ENCODE assay signal across 8 cellular contexts in the genomic region with DNA sequence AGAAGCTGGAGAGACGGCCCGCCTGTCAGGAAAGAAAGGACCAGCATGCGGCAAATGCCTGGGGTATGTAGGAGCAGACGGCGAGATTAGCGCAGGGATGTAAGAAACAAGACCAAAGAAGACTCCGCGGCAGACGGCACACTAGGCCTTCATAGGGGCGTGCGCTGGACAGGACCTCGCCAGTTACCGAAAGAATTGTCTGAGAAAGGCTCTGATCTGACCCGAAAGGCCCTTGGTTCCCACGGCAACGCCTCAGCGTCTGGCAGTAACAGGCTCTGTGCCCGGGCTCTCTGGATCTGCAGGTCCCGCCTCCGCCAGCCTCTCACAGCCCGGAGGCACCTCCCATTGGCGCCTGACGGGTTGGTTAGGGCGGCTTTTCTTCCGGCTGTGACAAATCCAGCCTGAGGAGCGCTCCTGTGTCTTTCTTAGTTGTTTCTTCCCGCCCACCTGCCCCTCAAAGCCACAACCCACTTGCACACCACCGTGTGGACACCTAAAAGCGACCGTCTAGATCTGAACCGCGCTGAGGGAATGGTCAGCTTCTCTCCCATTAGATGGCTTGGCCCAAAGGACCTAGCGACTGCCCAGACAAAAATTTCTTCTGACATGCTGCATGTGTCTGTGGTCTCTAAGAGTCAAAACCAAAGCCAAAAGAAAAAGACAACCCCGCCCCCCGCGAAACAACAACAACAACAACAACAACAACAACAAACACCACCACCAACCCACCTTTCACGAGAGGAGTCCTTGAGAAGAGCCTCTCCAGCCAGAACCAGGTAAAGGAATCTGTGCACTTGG. TPM values are rescaled to one million over a fixed set of nuclear protein-coding genes. Genes with fewer than 3 reads are reported as not detected.
A peak's percentile ranks its signal among the peaks of the same experiment; 100 is the strongest.
DNase-seq lines count a peak whose midpoint lies in the region; ATAC-seq and TF ChIP-seq lines count a peak whose summit lies in the region.
"Not testable (repeated sequence)": the region's sequence is repeated elsewhere in the genome, so short reads cannot be mapped to it uniquely, and the experiment has no call there.

No MANE protein-coding gene starts in this region.

- not testable (repeated sequence) for TF ChIP-seq POLR2A in body of pancreas (IDR thresholded peaks at IDR 0.05); vagina (IDR thresholded peaks at IDR 0.05)

- H3K9me3 Mint-ChIP-seq in activated CD4-positive, alpha-beta T cell treated with anti-CD3 and anti-CD28 coated beads, Interleukin-2, amount 10 ng/mL, durations not matched to agents 7 days and 5 days, result peaks cover 19% of the 10 kb centered on the region
- H3K9me3 Mint-ChIP-seq in mesothelial cell of epicardium, result not testable (repeated sequence)

- H3K9ac ChIP-seq in GM23248 (peak overlapping the region; percentile 66), skeletal muscle tissue (ENCODE audit: low read depth in 1 of 3, low read length in 3 of 3) (peak overlapping the region in 1 of 3 donors; percentile 43)

- peak; percentile 72 for DNase-seq in GM23248
- DNase-seq in NCI-H748 (lab: John Stamatoyannopoulos, UW; ENCODE audit: unreplicated experiment), result peak; percentile 82
- DNase-seq in activated CD4-positive, alpha-beta T cell treated with anti-CD3 and anti-CD28 coated beads, Interleukin-2, amount 10 ng/mL, durations not matched to agents 7 days and 5 days, result peak; percentile 42
- DNase-seq in body of pancreas, result peak; percentile 50 to 56 (median 53)
- not testable (repeated sequence) for DNase-seq in foreskin keratinocyte; mesothelial cell of epicardium (ENCODE audit: low spot score in 2 of 2, unreplicated experiment in 2 of 2); vagina (ENCODE audit: extremely low spot score in 2 of 2)

- not testable (repeated sequence) for H3K9me2 ChIP-seq in GM23248 (ENCODE audit: insufficient read depth)

- WGBS in GM23248 (ENCODE audit: low coverage in 1 of 2, low lambda C conversion rate in 2 of 2, missing lambda C conversion rate in 2 of 2), 2 experiments, result 3 to 4% methylated on average over 35 to 37 of the region's 37 CpGs
- 3 to 4% methylated on average over 33 to 37 of the region's 37 CpGs for WGBS in body of pancreas, 2 donors

- not testable (repeated sequence) for H3K4me1 ChIP-seq in GM23248 (ENCODE audit: insufficient read depth); body of pancreas; foreskin keratinocyte; skeletal muscle tissue (ENCODE audit: control insufficient read depth in 3 of 3, insufficient read depth in 3 of 3, low read length in 3 of 3)
- H3K4me1 ChIP-seq in vagina, result peaks cover 11% of the 10 kb centered on the region

- not testable (repeated sequence) for H3K36me3 ChIP-seq in GM23248 (ENCODE audit: low read depth); body of pancreas (replicated peaks in 1 of 2; ENCODE audit: insufficient read depth in 1 of 2, low read depth in 2 of 2); skeletal muscle tissue (ENCODE audit: control insufficient read depth in 3 of 3, insufficient read depth in 3 of 3, low read length in 3 of 3); vagina

- not testable (repeated sequence) for H4K20me1 ChIP-seq in GM23248 (ENCODE audit: insufficient read depth)

- not testable (repeated sequence) for H3K27me3 ChIP-seq in GM23248 (replicated peaks; ENCODE audit: insufficient read depth); body of pancreas; foreskin keratinocyte; skeletal muscle tissue (ENCODE audit: control insufficient read depth in 3 of 3, insufficient read depth in 3 of 3, low read length in 3 of 3); vagina

- in situ Hi-C loops in GM23248 (cut with MboI), result not testable (repeated sequence)

- TF ChIP-seq CTCF in body of pancreas (IDR thresholded peaks at IDR 0.05); foreskin keratinocyte (conservative IDR thresholded peaks at IDR 0.05); mesothelial cell of epicardium (IDR thresholded peaks at IDR 0.05; ENCODE audit: unreplicated experiment); vagina (IDR thresholded peaks at IDR 0.05): not testable (repeated sequence)

- H3K27ac ChIP-seq in GM23248 (peak overlapping the region; percentile 39), body of pancreas (peak overlapping the region in 3 of 4 donors; percentile 41 to 63 (median 56)), skeletal muscle tissue (ENCODE audit: low read depth, low read length) (peak overlapping the region; percentile 7), vagina (peak overlapping the region; percentile 54)
- not testable (repeated sequence) for H3K27ac ChIP-seq in foreskin keratinocyte

- H3K27ac Mint-ChIP-seq in activated CD4-positive, alpha-beta T cell treated with anti-CD3 and anti-CD28 coated beads, Interleukin-2, amount 10 ng/mL, durations not matched to agents 7 days and 5 days, result peak overlapping the region; percentile 73
- peak overlapping the region; percentile 82 for H3K27ac Mint-ChIP-seq in mesothelial cell of epicardium

- CTCF ChIA-PET in activated CD4-positive, alpha-beta T cell treated with anti-CD3 and anti-CD28 coated beads, Interleukin-2, amount 10 ng/mL, durations not matched to agents 7 days and 5 days (lab: Charles Lee), result not testable (repeated sequence)

- intact Hi-C loops in body of pancreas (cut with DNase I); vagina (cut with DNase I): not testable (repeated sequence)

- H3K79me2 ChIP-seq in GM23248 (ENCODE audit: insufficient read depth), result not testable (repeated sequence)

- peaks cover 12% of the 10 kb centered on the region for H3K36me3 Mint-ChIP-seq in activated CD4-positive, alpha-beta T cell treated with anti-CD3 and anti-CD28 coated beads, Interleukin-2, amount 10 ng/mL, durations not matched to agents 7 days and 5 days (ENCODE audit: low read depth)
- not testable (repeated sequence) for H3K36me3 Mint-ChIP-seq in mesothelial cell of epicardium

- peak overlapping the region; percentile 92 for H2AFZ ChIP-seq in GM23248

- not testable (repeated sequence) for H3K27me3 Mint-ChIP-seq in activated CD4-positive, alpha-beta T cell treated with anti-CD3 and anti-CD28 coated beads, Interleukin-2, amount 10 ng/mL, durations not matched to agents 7 days and 5 days; mesothelial cell of epicardium (ENCODE audit: low read depth)

- H3K9me3 ChIP-seq in GM23248 (ENCODE audit: low read depth); body of pancreas; skeletal muscle tissue (ENCODE audit: control insufficient read depth in 3 of 3, low read length in 3 of 3); vagina: not testable (repeated sequence)

- H3K4me3 ChIP-seq in GM23248 (peak overlapping the region; percentile 64), skeletal muscle tissue (ENCODE audit: low read length in 3 of 3) (peak overlapping the region; percentile 40 to 65 (median 54)), vagina (peak overlapping the region; percentile 35 to 39)
- not testable (repeated sequence) for H3K4me3 ChIP-seq in body of pancreas

- peak overlapping the region; percentile 67 for H3K4me3 Mint-ChIP-seq in activated CD4-positive, alpha-beta T cell treated with anti-CD3 and anti-CD28 coated beads, Interleukin-2, amount 10 ng/mL, durations not matched to agents 7 days and 5 days
- H3K4me3 Mint-ChIP-seq in mesothelial cell of epicardium, result peak overlapping the region; percentile 66

- peaks cover 20% of the 10 kb centered on the region for H3K4me1 Mint-ChIP-seq in activated CD4-positive, alpha-beta T cell treated with anti-CD3 and anti-CD28 coated beads, Interleukin-2, amount 10 ng/mL, durations not matched to agents 7 days and 5 days
- not testable (repeated sequence) for H3K4me1 Mint-ChIP-seq in mesothelial cell of epicardium

- POLR2A ChIA-PET in activated CD4-positive, alpha-beta T cell treated with anti-CD3 and anti-CD28 coated beads, Interleukin-2, amount 10 ng/mL, durations not matched to agents 7 days and 5 days (lab: Charles Lee), result not testable (repeated sequence)

- not testable (repeated sequence) for H3F3A ChIP-seq in GM23248 (ENCODE audit: insufficient read depth)

- peak overlapping the region; percentile 82 for H3K4me2 ChIP-seq in GM23248 (ENCODE audit: unreplicated experiment)

- ATAC-seq in body of pancreas (peak; percentile 75), foreskin keratinocyte (peak; percentile 68)

RNA-seq across cellular contexts. Expression of a gene that starts 58.2 kb away (rescaled TPM):
- total RNA-seq in GM23248 (2014; rRNA removed; shearing (Covaris generic)), result 3.5 and 10.2 TPM in 2 replicates
- 2.4 and 2.9 TPM in 2 replicates for polyA plus RNA-seq in GM23248 (2016; fragmentation: Nextera tagmentation; extraction: Ambion mirVana)
- 1 to 10 TPM; 7.8 to 8.8 TPM for total RNA-seq in activated CD4-positive, alpha-beta T cell treated with anti-CD3 and anti-CD28 coated beads, Interleukin-2, amount 10 ng/mL, durations not matched to agents 7 days and 5 days
- 1 to 10 TPM; 5.9 to 7.3 TPM for total RNA-seq in body of pancreas
- total RNA-seq in foreskin keratinocyte, result 2.5 and 2.9 TPM in 2 replicates
- 0.88 and 0.96 TPM in 2 replicates for polyA plus RNA-seq in foreskin keratinocyte
- total RNA-seq in mesothelial cell of epicardium, result 8.5 to 9.4 TPM (median 8.6 TPM) in 3 replicates
- total RNA-seq in skeletal muscle tissue, result 5.2 TPM
- 18.2 TPM for total RNA-seq in vagina
